ENCODE assay signal across 1 cellular context in genomic region chr12:120971299-120972180, GRCh38.
TF ChIP-seq lines count a peak whose summit lies in the region.

No MANE protein-coding gene starts in this region.

TF ChIP-seq in HCT116, 20 proteins besides CTCF, POLR2A, EP300 and RAD21 (continued from another document):
- TF ChIP-seq ZBTB33 (IDR thresholded peaks at IDR 0.05; ENCODE audit: extremely low read depth, insufficient replicate concordance, low read length) = no peak
- TF ChIP-seq TCF7L2 (IDR thresholded peaks at IDR 0.05; ENCODE audit: borderline replicate concordance, extremely low read depth, insufficient read depth, insufficient read length) = no peak
- no peak for TF ChIP-seq ZFX (IDR thresholded peaks at IDR 0.05)
- TF ChIP-seq SP1 (IDR thresholded peaks at IDR 0.05; ENCODE audit: low read depth) = peak; percentile 30; the same call in 1 of the 2 replicates
- no peak for TF ChIP-seq EGR1 (IDR thresholded peaks at IDR 0.05; ENCODE audit: low read depth)
- peak; percentile 39 for TF ChIP-seq CBX3 (IDR thresholded peaks at IDR 0.05; ENCODE audit: low read depth)
- no peak for TF ChIP-seq SIN3A (IDR thresholded peaks at IDR 0.05; ENCODE audit: low read depth)
TF ChIP-seq in HCT116: peak in this region for 2.
